Comparison of ENCODE assay signal across 1 cellular context in the genomic region with DNA sequence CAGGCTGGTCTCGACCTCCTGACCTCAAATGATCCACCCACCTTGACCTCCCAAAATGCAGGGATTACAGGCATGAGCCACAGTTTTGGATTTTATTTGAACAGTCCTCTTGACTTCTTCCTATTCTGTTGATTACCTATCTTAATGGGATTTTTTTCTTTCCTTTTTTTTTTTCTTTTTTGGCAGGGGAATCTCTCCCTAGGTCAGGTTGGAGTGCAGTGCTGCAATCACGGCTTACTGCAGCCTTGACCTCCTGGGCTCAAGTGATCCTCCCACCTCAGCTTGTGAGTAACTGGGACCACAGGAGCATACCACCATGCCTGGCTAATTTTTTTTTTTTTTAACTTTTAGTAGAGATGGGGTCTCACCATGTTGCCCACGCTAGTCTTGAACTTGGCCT.
A peak's percentile ranks its signal among the peaks of the same experiment; 100 is the strongest.
TF ChIP-seq lines count a peak whose summit lies in the region.

No MANE protein-coding gene starts in this region.

TF ChIP-seq in HepG2, 621 proteins besides CTCF, POLR2A, EP300 and RAD21:
- no peak for TF ChIP-seq ZNF564 (CRISPR knock-in tag; IDR thresholded peaks at IDR 0.05)
- TF ChIP-seq, protein P1, sequence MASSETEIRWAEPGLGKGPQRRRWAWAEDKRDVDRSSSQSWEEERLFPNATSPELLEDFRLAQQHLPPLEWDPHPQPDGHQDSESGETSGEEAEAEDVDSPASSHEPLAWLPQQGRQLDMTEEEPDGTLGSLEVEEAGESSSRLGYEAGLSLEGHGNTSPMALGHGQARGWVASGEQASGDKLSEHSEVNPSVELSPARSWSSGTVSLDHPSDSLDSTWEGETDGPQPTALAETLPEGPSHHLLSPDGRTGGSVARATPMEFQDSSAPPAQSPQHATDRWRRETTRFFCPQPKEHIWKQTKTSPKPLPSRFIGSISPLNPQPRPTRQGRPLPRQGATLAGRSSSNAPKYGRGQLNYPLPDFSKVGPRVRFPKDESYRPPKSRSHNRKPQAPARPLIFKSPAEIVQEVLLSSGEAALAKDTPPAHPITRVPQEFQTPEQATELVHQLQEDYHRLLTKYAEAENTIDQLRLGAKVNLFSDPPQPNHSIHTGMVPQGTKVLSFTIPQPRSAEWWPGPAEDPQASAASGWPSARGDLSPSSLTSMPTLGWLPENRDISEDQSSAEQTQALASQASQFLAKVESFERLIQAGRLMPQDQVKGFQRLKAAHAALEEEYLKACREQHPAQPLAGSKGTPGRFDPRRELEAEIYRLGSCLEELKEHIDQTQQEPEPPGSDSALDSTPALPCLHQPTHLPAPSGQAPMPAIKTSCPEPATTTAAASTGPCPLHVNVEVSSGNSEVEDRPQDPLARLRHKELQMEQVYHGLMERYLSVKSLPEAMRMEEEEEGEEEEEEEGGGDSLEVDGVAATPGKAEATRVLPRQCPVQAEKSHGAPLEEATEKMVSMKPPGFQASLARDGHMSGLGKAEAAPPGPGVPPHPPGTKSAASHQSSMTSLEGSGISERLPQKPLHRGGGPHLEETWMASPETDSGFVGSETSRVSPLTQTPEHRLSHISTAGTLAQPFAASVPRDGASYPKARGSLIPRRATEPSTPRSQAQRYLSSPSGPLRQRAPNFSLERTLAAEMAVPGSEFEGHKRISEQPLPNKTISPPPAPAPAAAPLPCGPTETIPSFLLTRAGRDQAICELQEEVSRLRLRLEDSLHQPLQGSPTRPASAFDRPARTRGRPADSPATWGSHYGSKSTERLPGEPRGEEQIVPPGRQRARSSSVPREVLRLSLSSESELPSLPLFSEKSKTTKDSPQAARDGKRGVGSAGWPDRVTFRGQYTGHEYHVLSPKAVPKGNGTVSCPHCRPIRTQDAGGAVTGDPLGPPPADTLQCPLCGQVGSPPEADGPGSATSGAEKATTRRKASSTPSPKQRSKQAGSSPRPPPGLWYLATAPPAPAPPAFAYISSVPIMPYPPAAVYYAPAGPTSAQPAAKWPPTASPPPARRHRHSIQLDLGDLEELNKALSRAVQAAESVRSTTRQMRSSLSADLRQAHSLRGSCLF (CRISPR knock-in tag; IDR thresholded peaks at IDR 0.05; ENCODE audit: borderline replicate concordance) = no peak
- TF ChIP-seq ZNF777 (CRISPR knock-in tag; IDR thresholded peaks at IDR 0.05) = no peak
- TF ChIP-seq KAT8 (CRISPR knock-in tag; IDR thresholded peaks at IDR 0.05) = no peak
- 0 out of 2 replicates have a peak, but pooled peaks have one; percentile 21 for TF ChIP-seq ZNF605 (CRISPR knock-in tag; IDR thresholded peaks at IDR 0.05)
- no peak for TF ChIP-seq ZNF570 (CRISPR knock-in tag; IDR thresholded peaks at IDR 0.05; ENCODE audit: borderline replicate concordance)
- no peak for TF ChIP-seq ZBTB20 (CRISPR knock-in tag; IDR thresholded peaks at IDR 0.05; ENCODE audit: borderline replicate concordance, low read depth)
- no peak for TF ChIP-seq MIER2 (CRISPR knock-in tag; IDR thresholded peaks at IDR 0.05)
- TF ChIP-seq ZNF235 (CRISPR knock-in tag; IDR thresholded peaks at IDR 0.05; ENCODE audit: borderline replicate concordance) = no peak
- no peak for TF ChIP-seq CBX5 (CRISPR knock-in tag; IDR thresholded peaks at IDR 0.05; ENCODE audit: borderline replicate concordance)
- TF ChIP-seq SALL1 (CRISPR knock-in tag; IDR thresholded peaks at IDR 0.05) = peak; percentile 14; the same call in 1 of the 2 replicates
- TF ChIP-seq, protein P2, sequence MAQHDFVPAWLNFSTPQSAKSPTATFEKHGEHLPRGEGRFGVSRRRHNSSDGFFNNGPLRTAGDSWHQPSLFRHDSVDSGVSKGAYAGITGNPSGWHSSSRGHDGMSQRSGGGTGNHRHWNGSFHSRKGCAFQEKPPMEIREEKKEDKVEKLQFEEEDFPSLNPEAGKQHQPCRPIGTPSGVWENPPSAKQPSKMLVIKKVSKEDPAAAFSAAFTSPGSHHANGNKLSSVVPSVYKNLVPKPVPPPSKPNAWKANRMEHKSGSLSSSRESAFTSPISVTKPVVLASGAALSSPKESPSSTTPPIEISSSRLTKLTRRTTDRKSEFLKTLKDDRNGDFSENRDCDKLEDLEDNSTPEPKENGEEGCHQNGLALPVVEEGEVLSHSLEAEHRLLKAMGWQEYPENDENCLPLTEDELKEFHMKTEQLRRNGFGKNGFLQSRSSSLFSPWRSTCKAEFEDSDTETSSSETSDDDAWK (CRISPR knock-in tag; IDR thresholded peaks at IDR 0.05) = no peak
- TF ChIP-seq ZNF326 (CRISPR knock-in tag; IDR thresholded peaks at IDR 0.05; ENCODE audit: borderline replicate concordance) = no peak
- TF ChIP-seq ZKSCAN1 (IDR thresholded peaks at IDR 0.05; ENCODE audit: low read length) = no peak
- peak; percentile 65 for TF ChIP-seq NR2F6 (IDR thresholded peaks at IDR 0.05)
- TF ChIP-seq NR2F6 (CRISPR knock-in tag; IDR thresholded peaks at IDR 0.05) = peak; percentile 55
- TF ChIP-seq ZKSCAN8 (CRISPR knock-in tag; IDR thresholded peaks at IDR 0.05; ENCODE audit: borderline replicate concordance) = no peak
- no peak for TF ChIP-seq MBD4 (IDR thresholded peaks at IDR 0.05; ENCODE audit: borderline replicate concordance, low read length)
- no peak for TF ChIP-seq ZNF224 (CRISPR knock-in tag; IDR thresholded peaks at IDR 0.05)
- no peak for TF ChIP-seq CHD2 (IDR thresholded peaks at IDR 0.05; ENCODE audit: low read depth, low read length)
- peak in 1 of 2 experiments; percentile 58; a peak in 2 of 4 replicates for TF ChIP-seq NR2F1 (CRISPR knock-in tag; IDR thresholded peaks at IDR 0.05)
- TF ChIP-seq LCORL (IDR thresholded peaks at IDR 0.05) = 0 out of 2 replicates have a peak, but pooled peaks have one; percentile 45
- TF ChIP-seq LCORL (CRISPR knock-in tag; IDR thresholded peaks at IDR 0.05) = 0 out of 2 replicates have a peak, but pooled peaks have one; percentile 28
- TF ChIP-seq ZBTB38 (CRISPR knock-in tag; IDR thresholded peaks at IDR 0.05) = no peak
- TF ChIP-seq ZNF180 (CRISPR knock-in tag; IDR thresholded peaks at IDR 0.05; ENCODE audit: borderline replicate concordance, low read depth) = no peak
- TF ChIP-seq SP140L (CRISPR knock-in tag; IDR thresholded peaks at IDR 0.05; ENCODE audit: borderline replicate concordance) = no peak
- TF ChIP-seq ZNF547 (CRISPR knock-in tag; IDR thresholded peaks at IDR 0.05) = no peak
- TF ChIP-seq GFI1 (CRISPR knock-in tag; IDR thresholded peaks at IDR 0.05; ENCODE audit: borderline replicate concordance) = peak; percentile 90
- no peak for TF ChIP-seq ZBTB7B (CRISPR knock-in tag; IDR thresholded peaks at IDR 0.05)
- TF ChIP-seq NCOA1 (CRISPR knock-in tag; IDR thresholded peaks at IDR 0.05) = no peak
TF ChIP-seq in HepG2: peak in this region for 6.
